17 cellular contexts compared by ENCODE assay signal in the genomic region with DNA sequence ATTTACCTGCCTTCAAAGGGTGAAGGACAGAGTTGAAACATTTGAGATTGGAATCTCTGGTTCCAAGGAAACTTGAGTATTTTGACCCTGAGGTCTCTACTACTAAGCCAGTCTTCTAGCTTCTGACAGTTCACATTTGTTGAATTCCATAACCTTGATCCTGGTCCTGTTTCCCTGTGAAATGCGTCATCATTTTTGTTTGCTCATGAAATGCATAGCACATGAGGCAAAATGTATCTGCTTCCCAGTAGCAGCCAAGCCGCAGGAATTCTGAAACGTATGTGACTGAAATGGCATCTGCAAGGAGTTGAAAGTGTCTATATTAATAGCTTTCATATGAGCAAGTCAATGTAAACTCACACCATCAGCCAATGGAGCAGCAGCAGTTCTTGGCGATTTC.
DNase-seq lines count a peak whose midpoint lies in the region; ATAC-seq, FAIRE-seq and TF ChIP-seq lines count a peak whose summit lies in the region.
"Had no signal": no experiment of that assay in that cellular context is flagged by ENCODE, and none has a peak within 500 bp of the region (broad histone marks: within the 10 kb centered on the region; RNA-seq: fewer than 3 reads in every experiment).

No MANE protein-coding gene starts in this region.

- H3K9me3 ChIP-seq in pancreas = no peaks in the 10 kb centered on the region
- H3K9me3 ChIP-seq: gastrocnemius medialis, sigmoid colon had no signal

- CTCF ChIA-PET in Calu3 (lab: Charles Lee) = interaction anchor here (0.8 kb wide), 1 partner anchor 10 kb away, joined by 3 read pairs; no protein-coding TSS in a partner anchor

- H3K27ac ChIP-seq in pancreas (no peak overlapping the region), dorsolateral prefrontal cortex (no peak overlapping the region)
- H3K27ac ChIP-seq: gastrocnemius medialis, sigmoid colon had no signal

- H3K4me3 ChIP-seq in epithelial cell of esophagus (ENCODE audit: low read length) (no peak overlapping the region), pancreas (no peak overlapping the region), dorsolateral prefrontal cortex (no peak overlapping the region)
- H3K4me3 ChIP-seq: gastrocnemius medialis, sigmoid colon had no signal

- ATAC-seq in pancreas (peak; percentile 34 to 72 (median 54)), HG03457 (IDR thresholded peaks at IDR 0.05; ENCODE audit: unreplicated experiment) (no peak), HG02610 (IDR thresholded peaks at IDR 0.05; ENCODE audit: unreplicated experiment) (no peak)
- ATAC-seq: activated CD8-positive, alpha-beta T cell treated with anti-CD3 and anti-CD28 coated beads for 36 hours; gastrocnemius medialis; HCT116 had no signal

- H3K4me1 ChIP-seq in pancreas = peaks cover 0 to 20% (median 7%) of the 10 kb centered on the region in 3 donors

- H3K27me3 Mint-ChIP-seq in Calu3 (ENCODE audit: unreplicated experiment) = no peaks in the 10 kb centered on the region
- H3K27me3 Mint-ChIP-seq: activated CD8-positive, alpha-beta T cell treated with anti-CD3 and anti-CD28 coated beads for 36 hours had no signal

- H3K4me1 Mint-ChIP-seq in Calu3 (ENCODE audit: low read depth, unreplicated experiment) = peaks cover 24% of the 10 kb centered on the region

- no peaks in the 10 kb centered on the region for H3K36me3 Mint-ChIP-seq in Calu3 (ENCODE audit: insufficient read depth, unreplicated experiment)
- H3K36me3 Mint-ChIP-seq: type B pancreatic cell had no signal

- no peaks in the 10 kb centered on the region for H3K27me3 ChIP-seq in pancreas
- H3K27me3 ChIP-seq in dorsolateral prefrontal cortex = no peaks in the 10 kb centered on the region
- H3K27me3 ChIP-seq: gastrocnemius medialis, sigmoid colon had no signal

- H3K4me3 Mint-ChIP-seq in Calu3 (ENCODE audit: low read depth, unreplicated experiment) = no peak overlapping the region
- H3K4me3 Mint-ChIP-seq: activated CD8-positive, alpha-beta T cell treated with anti-CD3 and anti-CD28 coated beads for 36 hours; nephron progenitor cell; type B pancreatic cell had no signal

- H3K36me3 ChIP-seq in pancreas = no peaks in the 10 kb centered on the region
- H3K36me3 ChIP-seq: gastrocnemius medialis, sigmoid colon had no signal

- WGBS in pancreas, 2 donors = 63 to 74% methylated on average over 4 of the region's 4 CpGs

- BruUV-seq in Calu3 (replicated peaks; lab: Mats Ljungman, UMichigan) = no TSS peak

- peaks cover 10% of the 10 kb centered on the region for H3K9me3 Mint-ChIP-seq in Calu3 (ENCODE audit: low read depth, unreplicated experiment)
- H3K9me3 Mint-ChIP-seq: type B pancreatic cell had no signal

- no peak for FAIRE-seq in pancreas (lab: Jason Lieb, UNC)
- FAIRE-seq: G401.6 had no signal

- peak overlapping the region; percentile 12 for H3K27ac Mint-ChIP-seq in Calu3 (ENCODE audit: unreplicated experiment)
- H3K27ac Mint-ChIP-seq: activated CD8-positive, alpha-beta T cell treated with anti-CD3 and anti-CD28 coated beads for 36 hours; nephron progenitor cell; type B pancreatic cell had no signal

- intact Hi-C loops in Calu3 (cut with micrococcal nuclease; ENCODE audit: unreplicated experiment) (no loop called here), pancreas (cut with DNase I) (no loop called here), dorsolateral prefrontal cortex (cut with DNase I) (loop anchor here in 1 of 2 donors (5.0 kb wide), 1 partner anchor 37 kb away; no protein-coding TSS in a partner anchor)

- TF ChIP-seq CTCF in Calu3 (IDR thresholded peaks at IDR 0.05; ENCODE audit: unreplicated experiment) (no peak), epithelial cell of esophagus (IDR thresholded peaks at IDR 0.05; ENCODE audit: insufficient read depth, low read depth, low read length, missing control alignments) (no peak), pancreas (IDR thresholded peaks at IDR 0.05) (no peak), dorsolateral prefrontal cortex (IDR thresholded peaks at IDR 0.05 in 54 of 56, conservative IDR thresholded peaks at IDR 0.05 in 2 of 56; ENCODE audit: low read depth in 1 of 56, partially characterized antibody in 56 of 56) (no peak)

- DNase-seq in Calu3 (peak; percentile 28), NCI-H460 (ENCODE audit: extremely low read depth, low read depth) (peak; percentile 99), epithelial cell of esophagus (ENCODE audit: low read depth) (peak; percentile 50), pancreas (no peak), A172 (ENCODE audit: low spot score) (no peak), dorsolateral prefrontal cortex (no peak)
- DNase-seq: activated CD8-positive, alpha-beta T cell treated with anti-CD3 and anti-CD28 coated beads for 36 hours; gastrocnemius medialis; NCI-H146; nephron progenitor cell; sigmoid colon; stimulated activated CD4-positive, alpha-beta T cell treated with anti-CD3 and anti-CD28 coated beads, Interleukin-4, amount 100 ng/mL, for 4 hours had no signal

Comparison
In these comparisons a context has a peak if more than half of its experiments do, and no peak if none do; other contexts are left out.
1. DNase-seq: peak in Calu3 (single experiment), NCI-H460 (single experiment) and epithelial cell of esophagus (single experiment); none in pancreas (0 of 6), A172 (single experiment) and dorsolateral prefrontal cortex (0 of 10).
2. ATAC-seq: peak in pancreas (4 of 4); none in HG03457 (single experiment) and HG02610 (single experiment).